In genomic region chr2:240913810-240914644, GRCh38 we compare ENCODE assay signal across 8 cellular contexts. TPM values are rescaled to one million over a fixed set of nuclear protein-coding genes. Genes with fewer than 3 reads are reported as not detected.
A peak's percentile ranks its signal among the peaks of the same experiment; 100 is the strongest.
DNase-seq lines count a peak whose midpoint lies in the region; ATAC-seq and TF ChIP-seq lines count a peak whose summit lies in the region.

No MANE protein-coding gene starts in this region.

- H3K4me1 ChIP-seq in ACC112 (ENCODE audit: control insufficient read depth, insufficient read depth, low read length, unreplicated experiment) = peaks cover 24% of the 10 kb centered on the region
- H3K4me1 ChIP-seq in Panc1 (ENCODE audit: control insufficient read depth, insufficient read depth, low read length) = peaks cover 39% of the 10 kb centered on the region

- H3K9me3 Mint-ChIP-seq in glutamatergic neuron (ENCODE audit: unreplicated experiment) = peaks cover 4% of the 10 kb centered on the region

- H3K79me2 ChIP-seq in ACC112 (ENCODE audit: control insufficient read depth, insufficient read depth, low read length, unreplicated experiment) = no peaks in the 10 kb centered on the region

- H3K27me3 ChIP-seq in ACC112 (ENCODE audit: insufficient read depth, low read length) (no peaks in the 10 kb centered on the region), Panc1 (ENCODE audit: control insufficient read depth, insufficient read depth, low read length) (no peaks in the 10 kb centered on the region)

- DNase-seq in GM13976 (ENCODE audit: low spot score) (peak; percentile 87), Panc1 (ENCODE audit: low read depth, low spot score) (peak; percentile 24), glutamatergic neuron (peak; percentile 95), putamen (ENCODE audit: low spot score) (peak; percentile 23)
- DNase-seq in activated gamma-delta T cell treated with anti-CD3 and anti-CD28 coated beads, Interleukin-2, amount 50 U/mL, for 16 hours (ENCODE audit: low read depth) = peak; percentile 38

- H3K36me3 Mint-ChIP-seq in glutamatergic neuron (ENCODE audit: unreplicated experiment) = no peaks in the 10 kb centered on the region

- ATAC-seq in Panc1 (peak; percentile 71), GM21381 (IDR thresholded peaks at IDR 0.05; ENCODE audit: unreplicated experiment) (no peak), GM19351 (IDR thresholded peaks at IDR 0.05; ENCODE audit: unreplicated experiment) (no peak)

- H2AFZ ChIP-seq in ACC112 (ENCODE audit: low read length, unreplicated experiment) = no peak overlapping the region

- H3K36me3 ChIP-seq in ACC112 (ENCODE audit: insufficient read depth, low read length) (no peaks in the 10 kb centered on the region), Panc1 (ENCODE audit: control insufficient read depth, insufficient read depth, low read length) (no peaks in the 10 kb centered on the region)

- no peak overlapping the region for H3K27ac ChIP-seq in ACC112 (ENCODE audit: low read depth, low read length)
- no peak overlapping the region for H3K27ac ChIP-seq in Panc1 (ENCODE audit: low read length)

- no peak overlapping the region for H3K27ac Mint-ChIP-seq in glutamatergic neuron (ENCODE audit: unreplicated experiment)

- H3K9me3 ChIP-seq in Panc1 (ENCODE audit: control insufficient read depth, insufficient read depth, low read depth, low read length) = no peaks in the 10 kb centered on the region

- 0 out of 2 replicates have a peak overlapping the region, but pooled peaks have one; percentile 13 for H3K4me3 ChIP-seq in ACC112 (ENCODE audit: low read depth, low read length)
- peak overlapping the region in 1 of 2 experiments; percentile 12; a peak in 1 of 4 replicates for H3K4me3 ChIP-seq in Panc1 (ENCODE audit: low read depth in 2 of 2, low read length in 2 of 2)

- BruUV-seq in Panc1 (replicated peaks; lab: Mats Ljungman, UMichigan) = no TSS peak

- H3K4me3 Mint-ChIP-seq in glutamatergic neuron (ENCODE audit: unreplicated experiment) = no peak overlapping the region

- peaks cover 5% of the 10 kb centered on the region for H3K4me1 Mint-ChIP-seq in glutamatergic neuron (ENCODE audit: low read depth, unreplicated experiment)

- H3K27me3 Mint-ChIP-seq in glutamatergic neuron (ENCODE audit: unreplicated experiment) = peaks cover 2% of the 10 kb centered on the region

- intact Hi-C loops in Panc1 (cut with micrococcal nuclease; ENCODE audit: unreplicated experiment) = loop anchor here (2.0 kb wide), 1 partner anchor 75 kb away; no protein-coding TSS in a partner anchor

- in situ Hi-C loops in GM13976 (cut with MboI; ENCODE audit: low sequenced_read_pairs, unreplicated experiment) (no loop called here), Panc1 (cut with HindIII; ENCODE audit: low pct_unique_long_range_greater_than_20kb, low sequenced_read_pairs) (no loop called here)

- POLR2A ChIA-PET in Panc1 (lab: Charles Lee) = no interaction called here

- TF ChIP-seq CTCF in GM13976 (IDR thresholded peaks at IDR 0.05; ENCODE audit: borderline replicate concordance, control extremely low read depth, extremely low read depth, insufficient read depth, missing control alignments) (peak; percentile 78), Panc1 (IDR thresholded peaks at IDR 0.05) (peak; percentile 99), glutamatergic neuron (IDR thresholded peaks at IDR 0.05; ENCODE audit: partially characterized antibody, unreplicated experiment) (peak; percentile 98)

- CTCF ChIA-PET in Panc1 (lab: Charles Lee) = interaction anchor here (0.6 to 1.7 kb wide), 10 partner anchors 9 to 574 kb away, joined by 3 to 14 read pairs (median 4); no protein-coding TSS in a partner anchor

RNA-seq across cellular contexts. Expression of gene CROCC2, which starts 7.9 kb away (rescaled TPM):
- total RNA-seq in Panc1 (2021; ENCODE audit: unreplicated experiment) = 0.23 TPM
- polyA plus RNA-seq in Panc1 (2012; ENCODE audit: insufficient read length) = 0.08 TPM
- total RNA-seq in glutamatergic neuron (ENCODE audit: unreplicated experiment) = not detected

RNA-seq across cellular contexts. Expression of gene MAB21L4, which starts 18.1 kb away (rescaled TPM):
- total RNA-seq in Panc1 (2021; ENCODE audit: unreplicated experiment) (0.21 TPM), glutamatergic neuron (ENCODE audit: unreplicated experiment) (not detected)
- not detected for polyA plus RNA-seq in Panc1 (2012; ENCODE audit: insufficient read length)

RNA-seq across cellular contexts. Expression of gene AGXT, which starts 45.4 kb away (rescaled TPM):
- total RNA-seq in Panc1 (2021; ENCODE audit: unreplicated experiment) = 0.36 TPM
- polyA plus RNA-seq in Panc1 (2012; ENCODE audit: insufficient read length) = not detected
- not detected for total RNA-seq in glutamatergic neuron (ENCODE audit: unreplicated experiment)

Comparison
In these comparisons a context has a peak if more than half of its experiments do, and no peak if none do; other contexts are left out.
1. DNase-seq: peak in every context shown above with its lines; median percentile 95 in glutamatergic neuron; 87 in GM13976; 38 in activated gamma-delta T cell treated with anti-CD3 and anti-CD28 coated beads, Interleukin-2, amount 50 U/mL, for 16 hours; 24 in Panc1; 23 in putamen.